ENCODE assay signal across 1 cellular context in genomic region chr18:48956378-48956777, GRCh38.
TF ChIP-seq lines count a peak whose summit lies in the region.

No MANE protein-coding gene starts in this region.

TF ChIP-seq in K562, 482 proteins besides CTCF, POLR2A, EP300 and RAD21:
- TF ChIP-seq EHMT2 (IDR thresholded peaks at IDR 0.05), result no peak
- TF ChIP-seq RREB1 (CRISPR knock-in tag; IDR thresholded peaks at IDR 0.05), result no peak
- TF ChIP-seq CEBPB (tag; IDR thresholded peaks at IDR 0.05), result peak; percentile 62
- TF ChIP-seq NR2F6 (CRISPR knock-in tag; IDR thresholded peaks at IDR 0.05), result no peak
- no peak for TF ChIP-seq ELK1 (CRISPR knock-in tag; IDR thresholded peaks at IDR 0.05)
- TF ChIP-seq RBM14 (IDR thresholded peaks at IDR 0.05; ENCODE audit: borderline replicate concordance, insufficient read depth, low read depth, low read length), result no peak
- TF ChIP-seq PPARD (CRISPR knock-in tag; IDR thresholded peaks at IDR 0.05), result no peak
- no peak for TF ChIP-seq DACH1 (IDR thresholded peaks at IDR 0.05; ENCODE audit: partially characterized antibody)
- no peak for TF ChIP-seq CEBPG (CRISPR knock-in tag; IDR thresholded peaks at IDR 0.05)
- TF ChIP-seq CEBPG (tag; conservative IDR thresholded peaks at IDR 0.05 in 1 of 2, IDR thresholded peaks at IDR 0.05 in 1 of 2), result 0 out of 4 replicates have a peak, but pooled peaks of 1 of the 2 experiments have one; percentile 11
- no peak for TF ChIP-seq ZBTB5 (IDR thresholded peaks at IDR 0.05)
- no peak for TF ChIP-seq ZNF75A (CRISPR knock-in tag; IDR thresholded peaks at IDR 0.05)
TF ChIP-seq in K562: peak in this region for 2.
